In the genomic region with DNA sequence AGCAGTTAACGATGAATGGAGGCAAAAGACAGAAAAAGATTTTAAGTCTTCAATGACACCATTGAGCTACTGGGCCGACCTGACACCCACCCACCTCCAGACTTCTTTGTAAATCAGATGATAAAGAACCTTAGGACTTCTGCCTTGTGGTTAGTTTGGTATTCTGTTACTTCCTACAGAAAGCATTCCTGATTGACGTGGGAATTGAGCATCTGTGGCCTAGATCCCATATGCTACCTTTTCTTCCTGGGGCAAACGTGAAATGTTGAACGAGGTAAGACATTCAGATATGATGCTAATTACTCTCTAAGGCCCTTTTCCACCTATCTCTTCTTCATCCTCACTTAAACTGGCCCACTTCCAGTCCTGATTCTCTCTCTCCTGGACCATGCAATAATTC, we compare ENCODE assay signal across 26 cellular contexts. TPM values are rescaled to one million over a fixed set of nuclear protein-coding genes. Genes with fewer than 3 reads are reported as not detected.
"Had no signal": no experiment of that assay in that cellular context is flagged by ENCODE, and none has a peak within 500 bp of the region (broad histone marks: within the 10 kb centered on the region; RNA-seq: fewer than 3 reads in every experiment).

No MANE protein-coding gene starts in this region.

- ATAC-seq: activated CD8-positive, alpha-beta memory T cell treated with anti-CD3 and anti-CD28 coated beads, Interleukin-2, amount 10 ng/mL, durations not matched to agents 7 days and 5 days; activated CD8-positive, alpha-beta T cell treated with anti-CD3 and anti-CD28 coated beads, Interleukin-2, amount 10 ng/mL, durations not matched to agents 7 days and 5 days; gastroesophageal sphincter; left lobe of liver; lower lobe of right lung; naive thymus-derived CD8-positive, alpha-beta T cell; psoas muscle; stimulated activated memory B cell treated with anti-CD40 and anti-IgM and Interleukin-4, amounts not matched to agents 10 μg/mL and 1 μg/mL and 100 μg/mL, for 72 hours; stimulated activated naive CD8-positive, alpha-beta T cell treated with anti-CD3 and anti-CD28 coated beads, Interleukin-15, amount 100 ng/mL, for 72 hours; WTC11 had no signal

- DNase-seq: activated CD4-positive, alpha-beta T cell treated with anti-CD3 and anti-CD28 coated beads for 36 hours; activated CD8-positive, alpha-beta T cell treated with anti-CD3 and anti-CD28 coated beads, Interleukin-2, amount 10 ng/mL, durations not matched to agents 7 days and 5 days; activated T-cell treated with anti-CD3 and anti-CD28 coated beads, Interleukin-2, amount 50 U/mL, for 48 hours; colonic mucosa; effector CD8-positive, alpha-beta T cell; esophagus squamous epithelium; lower lobe of right lung; naive thymus-derived CD8-positive, alpha-beta T cell; psoas muscle; sigmoid colon; small intestine; stimulated activated CD4-positive, alpha-beta T cell treated with anti-CD3 and anti-CD28 coated beads, Interleukin-4, amount 100 ng/mL, for 24 hours; stimulated activated naive CD8-positive, alpha-beta T cell treated with anti-CD3 and anti-CD28 coated beads, Interleukin-15, amount 100 ng/mL, for 72 hours; substantia nigra; T-helper 2 cell had no signal

RNA-seq across cellular contexts. Expression of gene PRLHR, which starts 10.2 kb away (rescaled TPM):
- total RNA-seq: activated CD4-positive, alpha-beta T cell treated with anti-CD3 and anti-CD28 coated beads for 36 hours; activated CD8-positive, alpha-beta memory T cell treated with anti-CD3 and anti-CD28 coated beads, Interleukin-2, amount 10 ng/mL, durations not matched to agents 7 days and 5 days; activated CD8-positive, alpha-beta T cell treated with anti-CD3 and anti-CD28 coated beads, Interleukin-2, amount 10 ng/mL, durations not matched to agents 7 days and 5 days; activated T-helper 2 cell treated with anti-CD3 and anti-CD28 coated beads, Interferon-gamma antibody, Interleukin-2, Interleukin-4, amounts not matched to agents 10 μg/mL and 5 μg/mL and 100 μg/mL, durations not matched to agents 14 hours and 24 hours and 36 hours; ascending aorta; colonic mucosa; dermis microvascular lymphatic vessel endothelial cell; esophagus squamous epithelium; hepatocyte; kidney epithelial cell; left lobe of liver; lower lobe of right lung; naive thymus-derived CD8-positive, alpha-beta T cell; neural crest cell; WTC11 had no signal
